ENCODE assay signal across 10 cellular contexts in the genomic region with DNA sequence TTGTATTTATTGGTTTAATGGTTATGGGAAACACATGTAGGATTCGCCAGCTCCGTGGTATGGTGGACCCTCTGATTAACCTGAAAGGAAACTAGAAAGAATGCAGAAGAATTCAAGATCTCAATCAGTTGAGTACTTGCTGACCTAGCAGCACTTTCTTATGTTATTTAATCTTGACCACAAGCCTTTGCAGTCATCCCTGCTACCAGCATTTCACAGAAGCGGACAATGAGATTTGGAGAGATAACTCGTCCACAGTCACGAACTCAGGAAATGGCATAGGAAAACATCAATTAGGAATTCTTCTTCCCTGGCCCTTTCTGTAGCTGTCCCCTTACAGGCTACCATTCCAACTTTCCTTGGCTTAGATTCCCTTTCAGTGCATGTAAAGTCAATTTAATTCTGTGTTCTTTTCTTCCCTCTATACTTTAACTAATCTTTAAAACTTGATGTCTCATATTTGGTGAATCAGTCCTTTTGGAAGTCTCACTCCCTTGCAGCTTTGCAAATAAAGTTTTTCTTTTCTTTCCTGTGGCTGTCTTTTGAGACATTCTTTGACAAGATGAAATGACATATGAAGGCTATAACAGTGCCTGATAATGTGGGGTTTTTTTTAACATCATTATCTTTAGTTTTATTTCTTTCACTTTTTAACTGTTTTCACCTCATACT. TPM values are rescaled to one million over a fixed set of nuclear protein-coding genes. Genes with fewer than 3 reads are reported as not detected.
DNase-seq lines count a peak whose midpoint lies in the region; ATAC-seq and TF ChIP-seq lines count a peak whose summit lies in the region.
"Had no signal": no experiment of that assay in that cellular context is flagged by ENCODE, and none has a peak within 500 bp of the region (broad histone marks: within the 10 kb centered on the region; RNA-seq: fewer than 3 reads in every experiment).

No MANE protein-coding gene starts in this region.

- H3K36me3 ChIP-seq in fibroblast of lung (ENCODE audit: control insufficient read depth, insufficient read depth, low read length) (no peaks in the 10 kb centered on the region), gastrocnemius medialis (no peaks in the 10 kb centered on the region), BE2C (no peaks in the 10 kb centered on the region)

- peaks cover 9 to 14% of the 10 kb centered on the region in 2 donors for H3K27me3 Mint-ChIP-seq in T-cell

- H3K4me3 ChIP-seq in fibroblast of lung (replicated peaks in 1 of 4; ENCODE audit: control extremely low read depth in 1 of 4, insufficient read depth in 1 of 4, low read depth in 3 of 4, low read length in 4 of 4): peak overlapping the region in 2 of 4 experiments; percentile 4 to 9
- no peak overlapping the region for H3K4me3 ChIP-seq in gastrocnemius medialis
- no peak overlapping the region for H3K4me3 ChIP-seq in BE2C (ENCODE audit: low read depth, low read length)

- H2AFZ ChIP-seq in fibroblast of lung (ENCODE audit: low read length): peak overlapping the region; percentile 2

- H3K4me3 Mint-ChIP-seq in T-cell: peak overlapping the region; percentile 31 to 95 (median 81)

- ATAC-seq in T-cell (replicated peaks in 1 of 4) (no peak), gastrocnemius medialis (no peak), GM18909 (IDR thresholded peaks at IDR 0.05; ENCODE audit: poor library complexity, unreplicated experiment) (no peak), HG02970 (IDR thresholded peaks at IDR 0.05; ENCODE audit: low FRiP score, unreplicated experiment) (no peak)

- DNase-seq in GM04504 (ENCODE audit: low read depth): peak; percentile 79
- DNase-seq in T-cell: no peak
- DNase-seq in fibroblast of lung (ENCODE audit: low read depth in 2 of 2): peak in 1 of 2 donors; percentile 93
- no peak for DNase-seq in gastrocnemius medialis
- no peak for DNase-seq in head of caudate nucleus
- no peak for DNase-seq in BE2C
- DNase-seq: activated B cell treated with CpG ODN at 0.5 μM for 24 hours; stimulated activated CD4-positive, alpha-beta T cell treated with anti-CD3 and anti-CD28 coated beads, Interleukin-4, amount 100 ng/mL, for 4 hours had no signal

- H3K4me1 ChIP-seq in fibroblast of lung (ENCODE audit: control insufficient read depth, extremely low read depth, insufficient read depth, low read length): no peaks in the 10 kb centered on the region
- peaks cover 10 to 14% of the 10 kb centered on the region in 2 donors for H3K4me1 ChIP-seq in gastrocnemius medialis
- no peaks in the 10 kb centered on the region; the same call in 1 of the 2 replicates for H3K4me1 ChIP-seq in BE2C

- H3K27ac ChIP-seq in fibroblast of lung (ENCODE audit: insufficient read depth, low read length) (no peak overlapping the region), gastrocnemius medialis (peak overlapping the region; percentile 21 to 82 (median 74))

- H3K9me3 Mint-ChIP-seq in T-cell: no peaks in the 10 kb centered on the region
- H3K9me3 Mint-ChIP-seq: activated B cell treated with CpG ODN at 0.5 μM for 24 hours had no signal

- no peak overlapping the region for H3K27ac Mint-ChIP-seq in T-cell

- in situ Hi-C loops in gastrocnemius medialis (cut with MboI; ENCODE audit: low sequenced_read_pairs in 4 of 4): loop anchor here in 1 of 4 donors (10.0 kb wide), 1 partner anchor 318 kb away; the partner anchor contains the start of gene ABCA1

- peaks cover 25 to 48% (median 25%) of the 10 kb centered on the region in 3 donors for H3K4me1 Mint-ChIP-seq in T-cell

- H3K36me3 Mint-ChIP-seq in T-cell: no peaks in the 10 kb centered on the region

- no peaks in the 10 kb centered on the region for H4K20me1 ChIP-seq in fibroblast of lung (ENCODE audit: control insufficient read depth, extremely low read depth, insufficient read depth, low read length)

- no peaks in the 10 kb centered on the region for H3K27me3 ChIP-seq in fibroblast of lung (ENCODE audit: control insufficient read depth, insufficient read depth, low read length)
- no peaks in the 10 kb centered on the region for H3K27me3 ChIP-seq in gastrocnemius medialis
- peaks cover 25% of the 10 kb centered on the region for H3K27me3 ChIP-seq in BE2C

- TF ChIP-seq POLR2A in gastrocnemius medialis (IDR thresholded peaks at IDR 0.05): no peak

- no peak for TF ChIP-seq CTCF in fibroblast of lung (conservative IDR thresholded peaks at IDR 0.05 in 1 of 2, IDR thresholded peaks at IDR 0.05 in 1 of 2; ENCODE audit: low read depth in 1 of 2, low read length in 2 of 2)
- no peak for TF ChIP-seq CTCF in gastrocnemius medialis (IDR thresholded peaks at IDR 0.05 in 4 of 5, conservative IDR thresholded peaks at IDR 0.05 in 1 of 5)
- no peak for TF ChIP-seq CTCF in BE2C (IDR thresholded peaks at IDR 0.05; ENCODE audit: low read depth, low read length)

- H3K9ac ChIP-seq in fibroblast of lung (ENCODE audit: insufficient read depth, low read length): no peak overlapping the region

- H3K79me2 ChIP-seq in fibroblast of lung (ENCODE audit: control insufficient read depth, insufficient read depth, low read length): peaks cover 1% of the 10 kb centered on the region

- peak overlapping the region; percentile 9 for H3K4me2 ChIP-seq in fibroblast of lung (ENCODE audit: extremely low read depth, insufficient read depth, low read length)

- CTCF ChIA-PET in T-cell (lab: Charles Lee): no interaction called here

- H3K9me3 ChIP-seq in fibroblast of lung (ENCODE audit: control insufficient read depth, insufficient read depth, low read depth, low read length) (no peaks in the 10 kb centered on the region), gastrocnemius medialis (no peaks in the 10 kb centered on the region), BE2C (no peaks in the 10 kb centered on the region)

- intact Hi-C loops in gastrocnemius medialis (cut with DNase I; ENCODE audit: low total_unique reads): loop anchor here (5.0 to 10.0 kb wide), 5 partner anchors 36 to 496 kb away; partner anchors contain the start of gene NIPSNAP3A
- intact Hi-C loops in head of caudate nucleus (cut with DNase I): loop anchor here (5.0 to 10.0 kb wide), 4 partner anchors 54 to 318 kb away; partner anchors contain the start of gene ABCA1

- POLR2A ChIA-PET in T-cell (lab: Charles Lee): no interaction called here

RNA-seq across cellular contexts. Expression of gene SLC44A1, which starts 1.3 kb away (rescaled TPM):
- total RNA-seq in T-cell (10 to 100 TPM in 1 of 5 donors, 1 to 10 TPM in 4; 7.3 to 10.2 (median 9.4) TPM), fibroblast of lung (36.2 and 54.2 TPM in 2 replicates), gastrocnemius medialis (10 to 100 TPM in 3 of 4 donors, 1 to 10 TPM in 1; 5.4 to 15.9 (median 11.3) TPM)
- 26.7 and 35.9 TPM in 2 replicates for polyA plus RNA-seq in fibroblast of lung
- 17.2 and 21.2 TPM in 2 replicates for polyA plus RNA-seq in fibroblast of lung (2012)
- polyA minus RNA-seq in fibroblast of lung (ENCODE audit: low replicate concordance): 70.3 and 73.4 TPM in 2 replicates
- polyA plus RNA-seq in BE2C (2012; ENCODE audit: insufficient read depth, insufficient read length, low read depth): 1.1 TPM
